In the genomic region with DNA sequence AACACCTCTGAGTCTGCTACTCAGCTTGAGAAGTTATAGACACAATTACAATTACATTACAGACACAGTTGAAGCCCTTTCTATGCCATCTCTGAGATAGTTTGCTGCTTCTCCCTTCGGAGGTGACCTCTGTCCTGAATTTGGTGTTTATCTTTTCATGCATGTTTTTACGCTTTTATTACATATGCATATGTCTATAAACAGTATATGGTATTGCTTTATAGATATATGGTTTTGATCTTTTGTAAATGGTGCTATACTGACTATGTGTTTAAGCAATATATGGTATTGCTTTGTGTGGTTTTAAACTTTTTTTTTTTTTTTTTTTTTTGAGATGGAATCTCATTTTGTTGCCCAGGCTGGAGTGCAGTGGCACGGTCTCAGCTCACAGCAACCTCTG, we compare ENCODE assay signal across 13 cellular contexts. TPM values are rescaled to one million over a fixed set of nuclear protein-coding genes. Genes with fewer than 3 reads are reported as not detected.
A peak's percentile ranks its signal among the peaks of the same experiment; 100 is the strongest.
DNase-seq lines count a peak whose midpoint lies in the region; ATAC-seq and TF ChIP-seq lines count a peak whose summit lies in the region.
"Had no signal": no experiment of that assay in that cellular context is flagged by ENCODE, and none has a peak within 500 bp of the region (broad histone marks: within the 10 kb centered on the region; RNA-seq: fewer than 3 reads in every experiment).

No MANE protein-coding gene starts in this region.

- H3K4me1 ChIP-seq in CD8-positive, alpha-beta memory T cell (ENCODE audit: insufficient read depth, low read length), result peaks cover 50% of the 10 kb centered on the region
- H3K4me1 ChIP-seq in Karpas-422 (ENCODE audit: low read length) (peaks cover 49% of the 10 kb centered on the region), prostate gland (replicated peaks) (peaks cover 12% of the 10 kb centered on the region)

- no peaks in the 10 kb centered on the region for H3K9me3 Mint-ChIP-seq in CD8-positive, alpha-beta memory T cell

- H3K9ac ChIP-seq in Karpas-422 (ENCODE audit: low read length), result no peak overlapping the region

- no peak for TF ChIP-seq CTCF in prostate gland (IDR thresholded peaks at IDR 0.05)

- H3K4me2 ChIP-seq in Karpas-422 (ENCODE audit: low read depth, low read length, poor library complexity, severe bottlenecking), result peak overlapping the region; percentile 52

- WGBS in prostate gland, result 89% methylated on average over 3 of the region's 3 CpGs

- POLR2A ChIA-PET in CD8-positive, alpha-beta memory T cell (lab: Charles Lee), result interaction anchor here (1.2 kb wide), 1 partner anchor 8 kb away, joined by 5 read pairs; no protein-coding TSS in a partner anchor

- peaks cover 57 to 75% (median 73%) of the 10 kb centered on the region in 3 donors for H3K4me1 Mint-ChIP-seq in CD8-positive, alpha-beta memory T cell

- H3K9me2 ChIP-seq in Karpas-422 (replicated peaks; ENCODE audit: insufficient read depth, low read length), result no peaks in the 10 kb centered on the region

- TF ChIP-seq POLR2A in prostate gland (IDR thresholded peaks at IDR 0.05), result no peak

- H3K27ac ChIP-seq in CD8-positive, alpha-beta memory T cell (ENCODE audit: low read depth, low read length), result no peak overlapping the region
- no peak overlapping the region for H3K27ac ChIP-seq in Karpas-422 (ENCODE audit: low read length)
- H3K27ac ChIP-seq in epithelial cell of prostate, result peak overlapping the region; percentile 50
- H3K27ac ChIP-seq in prostate gland, result peak overlapping the region; percentile 3 to 83

- H3K9me3 ChIP-seq in CD8-positive, alpha-beta memory T cell (ENCODE audit: low read length), result no peaks in the 10 kb centered on the region
- H3K9me3 ChIP-seq in Karpas-422 (ENCODE audit: low read length) (no peaks in the 10 kb centered on the region), prostate gland (no peaks in the 10 kb centered on the region)
- H3K9me3 ChIP-seq: uterus had no signal

- no peak overlapping the region for H3K4me3 Mint-ChIP-seq in CD8-positive, alpha-beta memory T cell

- peaks cover 100% of the 10 kb centered on the region for H3K79me2 ChIP-seq in Karpas-422 (ENCODE audit: low read length)

- intact Hi-C loops in prostate gland (cut with DNase I), result no loop called here

- peak overlapping the region in 5 of 8 donors; percentile 50 to 94 (median 66) for H3K27ac Mint-ChIP-seq in CD8-positive, alpha-beta memory T cell

- no peak for DNase-seq in CD8-positive, alpha-beta memory T cell
- DNase-seq in Karpas-422 (no peak), epithelial cell of prostate (ENCODE audit: low read depth, low spot score) (no peak), prostate gland (ENCODE audit: low spot score) (no peak), LoVo (ENCODE audit: low spot score) (no peak)
- DNase-seq: activated CD4-positive, CD25-positive, alpha-beta regulatory T cell treated with anti-CD3 and anti-CD28 coated beads, Interleukin-2, amount 50 U/mL, for 72 hours; NCI-H1436 treated with DMSO at 0.1 percent for 48 hours; NCI-H446 treated with DMSO at 0.1 percent for 48 hours; PC-3; retina; uterus had no signal

- no peak for ATAC-seq in GM18502 (IDR thresholded peaks at IDR 0.05; ENCODE audit: poor library complexity, unreplicated experiment)
- no peak for ATAC-seq in HG02588 (IDR thresholded peaks at IDR 0.05; ENCODE audit: unreplicated experiment)

- no peak overlapping the region for H2AFZ ChIP-seq in Karpas-422 (ENCODE audit: low read length)

- peaks cover 0 to 13% (median 0%) of the 10 kb centered on the region in 3 donors for H3K36me3 Mint-ChIP-seq in CD8-positive, alpha-beta memory T cell

- H3K27me3 ChIP-seq in CD8-positive, alpha-beta memory T cell (ENCODE audit: insufficient read depth, low read length, poor library complexity, severe bottlenecking), result no peaks in the 10 kb centered on the region
- no peaks in the 10 kb centered on the region for H3K27me3 ChIP-seq in Karpas-422 (ENCODE audit: low read length)
- no peaks in the 10 kb centered on the region for H3K27me3 ChIP-seq in prostate gland (replicated peaks; ENCODE audit: insufficient read depth)
- H3K27me3 ChIP-seq: uterus had no signal

- H3K36me3 ChIP-seq in CD8-positive, alpha-beta memory T cell (ENCODE audit: insufficient read depth, low read length), result no peaks in the 10 kb centered on the region
- H3K36me3 ChIP-seq in Karpas-422 (ENCODE audit: insufficient read depth, low read length), result no peaks in the 10 kb centered on the region; the same call in 1 of the 2 replicates
- no peaks in the 10 kb centered on the region for H3K36me3 ChIP-seq in prostate gland
- H3K36me3 ChIP-seq: uterus had no signal

- no peaks in the 10 kb centered on the region for H4K20me1 ChIP-seq in Karpas-422 (ENCODE audit: insufficient read depth, low read depth, low read length)

- CTCF ChIA-PET in CD8-positive, alpha-beta memory T cell (lab: Charles Lee), result interaction anchor here (1.0 to 1.5 kb wide), 3 partner anchors 8 to 66 kb away, joined by 3 to 4 read pairs (median 3); no protein-coding TSS in a partner anchor

- H3K27me3 Mint-ChIP-seq in CD8-positive, alpha-beta memory T cell, result no peaks in the 10 kb centered on the region

- no peak overlapping the region for H3K4me3 ChIP-seq in CD8-positive, alpha-beta memory T cell (ENCODE audit: low read length)
- H3K4me3 ChIP-seq in Karpas-422 (ENCODE audit: low read length) (no peak overlapping the region), prostate gland (no peak overlapping the region)
- H3K4me3 ChIP-seq: uterus had no signal

RNA-seq across cellular contexts. Expression of a gene that starts 48.4 kb away (rescaled TPM):
- 100 to 1,000 TPM; 151 to 153 TPM for total RNA-seq in CD8-positive, alpha-beta memory T cell
- 144 TPM for polyA plus RNA-seq in CD8-positive, alpha-beta memory T cell
- 54.6 and 86.5 TPM in 2 replicates for total RNA-seq in Karpas-422 (2014; rRNA removed; shearing (Covaris generic); ENCODE audit: low replicate concordance)
- 100 to 1,000 TPM in 1 of 2 donors, 10 to 100 TPM in 1; 67.8 to 134 TPM for total RNA-seq in prostate gland

Comparison
In these comparisons a context has a peak if more than half of its experiments do, and no peak if none do; other contexts are left out.
1. H3K27ac ChIP-seq: peak in epithelial cell of prostate (single experiment) and prostate gland (2 of 2); none in CD8-positive, alpha-beta memory T cell (single experiment) and Karpas-422 (single experiment).